9 cellular contexts compared by ENCODE assay signal in genomic region chr5:55227738-55228430, GRCh38. TPM values are rescaled to one million over a fixed set of nuclear protein-coding genes. Genes with fewer than 3 reads are reported as not detected.
A peak's percentile ranks its signal among the peaks of the same experiment; 100 is the strongest.
DNase-seq lines count a peak whose midpoint lies in the region; ATAC-seq and TF ChIP-seq lines count a peak whose summit lies in the region.
"Had no signal": no experiment of that assay in that cellular context is flagged by ENCODE, and none has a peak within 500 bp of the region (broad histone marks: within the 10 kb centered on the region; RNA-seq: fewer than 3 reads in every experiment).

No MANE protein-coding gene starts in this region.

- H3K4me1 Mint-ChIP-seq in endothelial cell (ENCODE audit: unreplicated experiment): peaks cover 21% of the 10 kb centered on the region

- H3K9me3 Mint-ChIP-seq in endothelial cell (ENCODE audit: unreplicated experiment): no peaks in the 10 kb centered on the region

- H3K27me3 ChIP-seq in NT2/D1 (ENCODE audit: insufficient read depth, insufficient read length): peaks cover 98% of the 10 kb centered on the region
- H3K27me3 ChIP-seq in rectal smooth muscle tissue (ENCODE audit: control insufficient read depth, insufficient read depth, low read length): peaks cover 79% of the 10 kb centered on the region

- H3K4me1 ChIP-seq in NT2/D1 (ENCODE audit: insufficient read depth, insufficient read length) (no peaks in the 10 kb centered on the region), rectal smooth muscle tissue (ENCODE audit: control insufficient read depth, insufficient read depth, low read length) (peaks cover 8% of the 10 kb centered on the region)

- TF ChIP-seq CTCF in GM12864 (IDR thresholded peaks at IDR 0.05; ENCODE audit: low read depth, low read length, missing control alignments) (no peak), endothelial cell (IDR thresholded peaks at IDR 0.05; ENCODE audit: unreplicated experiment) (no peak)

- no peak overlapping the region for H3K27ac ChIP-seq in rectal smooth muscle tissue (ENCODE audit: low read depth, low read length)

- peak overlapping the region; percentile 85 for H3K4me3 Mint-ChIP-seq in endothelial cell (ENCODE audit: unreplicated experiment)

- peak overlapping the region; percentile 36; the same call in 1 of the 2 replicates for H3K4me3 ChIP-seq in GM12864 (ENCODE audit: low read depth, low read length)
- peak overlapping the region; percentile 54 for H3K4me3 ChIP-seq in NT2/D1 (ENCODE audit: insufficient read length, low read depth)
- peak overlapping the region; percentile 52 for H3K4me3 ChIP-seq in rectal smooth muscle tissue (ENCODE audit: low read length)

- peak overlapping the region; percentile 72 for H3K27ac Mint-ChIP-seq in endothelial cell (ENCODE audit: unreplicated experiment)

- H3K9me3 ChIP-seq in NT2/D1 (ENCODE audit: insufficient read depth, low read length): peaks cover 21% of the 10 kb centered on the region

- no peak for DNase-seq in GM12864 (ENCODE audit: low read depth)
- DNase-seq in NT2/D1 (ENCODE audit: low read depth, low spot score): no peak
- DNase-seq in endothelial cell (ENCODE audit: low spot score): no peak
- DNase-seq in NK-92 treated with Interleukin-12 subunit alpha and Interleukin-12 subunit beta, amount 100 ng/mL, for 24 hours (lab: John Stamatoyannopoulos, UW): no peak
- no peak for DNase-seq in NCI-H2196 (lab: John Stamatoyannopoulos, UW; ENCODE audit: unreplicated experiment)
- no peak for DNase-seq in occipital lobe (lab: John Stamatoyannopoulos, UW)

- H3K36me3 ChIP-seq in NT2/D1 (ENCODE audit: insufficient read depth, insufficient read length, low read length) (no peaks in the 10 kb centered on the region), rectal smooth muscle tissue (ENCODE audit: control insufficient read depth, insufficient read depth, low read length) (no peaks in the 10 kb centered on the region)

- H3K36me3 Mint-ChIP-seq in endothelial cell (ENCODE audit: low read depth, unreplicated experiment): peaks cover 6% of the 10 kb centered on the region

- H3K27me3 Mint-ChIP-seq in endothelial cell (ENCODE audit: unreplicated experiment): peaks cover 51% of the 10 kb centered on the region

- H3K9ac ChIP-seq in NT2/D1 (ENCODE audit: insufficient read length, low read depth): peak overlapping the region; percentile 64
- no peak overlapping the region for H3K9ac ChIP-seq in rectal smooth muscle tissue (ENCODE audit: low read length)

- no peak for ATAC-seq in GM21390 (IDR thresholded peaks at IDR 0.05; ENCODE audit: unreplicated experiment)

RNA-seq across cellular contexts. Expression of gene MCIDAS, which starts 0.8 kb away (rescaled TPM):
- total RNA-seq in endothelial cell (ENCODE audit: unreplicated experiment) (not detected), occipital lobe (not detected)
- total RNA-seq: dermis microvascular lymphatic vessel endothelial cell had no signal

RNA-seq across cellular contexts. Expression of gene CCNO, which starts 5.5 kb away (rescaled TPM):
- total RNA-seq in endothelial cell (ENCODE audit: unreplicated experiment) (0.15 TPM), occipital lobe (0.16 TPM)
- total RNA-seq: dermis microvascular lymphatic vessel endothelial cell had no signal

RNA-seq across cellular contexts. Expression of gene CDC20B, which starts 54.9 kb away (rescaled TPM):
- total RNA-seq in endothelial cell (ENCODE audit: unreplicated experiment): not detected
- total RNA-seq in occipital lobe: 0.78 TPM
- total RNA-seq: dermis microvascular lymphatic vessel endothelial cell had no signal
